ENCODE assay signal across 20 cellular contexts in genomic region chr10:61840403-61840802, GRCh38.
A peak's percentile ranks its signal among the peaks of the same experiment; 100 is the strongest.
DNase-seq lines count a peak whose midpoint lies in the region; ATAC-seq and TF ChIP-seq lines count a peak whose summit lies in the region.
"Had no signal": no experiment of that assay in that cellular context is flagged by ENCODE, and none has a peak within 500 bp of the region (broad histone marks: within the 10 kb centered on the region; RNA-seq: fewer than 3 reads in every experiment).

No MANE protein-coding gene starts in this region.

- H2AFZ ChIP-seq in OCI-LY7 (ENCODE audit: low read length) = peak overlapping the region; percentile 23; the same call in 1 of the 2 replicates
- H2AFZ ChIP-seq in mesenchymal stem cell (ENCODE audit: low read depth, low read length) = no peak overlapping the region
- H2AFZ ChIP-seq: GM23338 had no signal

- no peak overlapping the region for H2BK120ac ChIP-seq in mesenchymal stem cell (ENCODE audit: low read depth, low read length)

- H4K91ac ChIP-seq in mesenchymal stem cell (ENCODE audit: low read length) = no peak overlapping the region

- no peak for TF ChIP-seq CTCF in OCI-LY7 (conservative IDR thresholded peaks at IDR 0.05; ENCODE audit: low read length)
- TF ChIP-seq CTCF in body of pancreas (IDR thresholded peaks at IDR 0.05) = no peak
- no peak for TF ChIP-seq CTCF in transverse colon (IDR thresholded peaks at IDR 0.05)

- no peak overlapping the region for H3K18ac ChIP-seq in mesenchymal stem cell (ENCODE audit: low read depth in 1 of 2, low read length in 2 of 2)

- no peaks in the 10 kb centered on the region for H3K36me3 ChIP-seq in OCI-LY7 (ENCODE audit: insufficient read depth, low read length)
- no peaks in the 10 kb centered on the region for H3K36me3 ChIP-seq in body of pancreas (replicated peaks in 1 of 2; ENCODE audit: insufficient read depth in 1 of 2, low read depth in 2 of 2)
- H3K36me3 ChIP-seq in mesenchymal stem cell (ENCODE audit: control insufficient read depth in 1 of 2, insufficient read depth in 2 of 2, low read depth in 1 of 2, low read length in 2 of 2) = no peaks in the 10 kb centered on the region
- no peaks in the 10 kb centered on the region for H3K36me3 ChIP-seq in transverse colon
- H3K36me3 ChIP-seq: HAP-1 had no signal

- no peak overlapping the region for H3K4ac ChIP-seq in mesenchymal stem cell (ENCODE audit: low read depth in 1 of 2, low read length in 2 of 2)

- DNase-seq in OCI-LY7 (ENCODE audit: low spot score) (peak; percentile 16), body of pancreas (no peak), mesenchymal stem cell (no peak), transverse colon (no peak), right cardiac atrium (no peak), putamen (ENCODE audit: low spot score) (no peak)
- no peak for DNase-seq in effector memory CD8-positive, alpha-beta T cell
- DNase-seq: CD4-positive, CD25-positive, alpha-beta regulatory T cell; DMS 273 treated with DMSO at 0.1 percent for 48 hours; DND-41; NCI-H1417; NCI-H1694 treated with DMSO at 0.1 percent for 48 hours; NCI-H2081 treated with DMSO at 0.1 percent for 48 hours; NCI-H2171 treated with DMSO at 0.1 percent for 48 hours; NCI-H524 treated with DMSO at 0.1 percent for 48 hours; NCI-H82; Right ventricle myocardium superior had no signal

- intact Hi-C loops in OCI-LY7 (cut with micrococcal nuclease; ENCODE audit: unreplicated experiment) = no loop called here
- intact Hi-C loops in body of pancreas (cut with DNase I) = no loop called here
- intact Hi-C loops in transverse colon (cut with DNase I; ENCODE audit: low total_unique reads) = no loop called here
- intact Hi-C loops in right cardiac atrium (cut with DNase I) = no loop called here

- no peaks in the 10 kb centered on the region for H3K79me1 ChIP-seq in mesenchymal stem cell (replicated peaks; ENCODE audit: low read length, poor library complexity, severe bottlenecking)

- no peak overlapping the region for H3K27ac ChIP-seq in OCI-LY7 (ENCODE audit: low read depth, low read length, poor library complexity, severe bottlenecking)
- H3K27ac ChIP-seq in body of pancreas = peak overlapping the region in 3 of 4 donors; percentile 78 to 93 (median 87)
- no peak overlapping the region for H3K27ac ChIP-seq in mesenchymal stem cell (ENCODE audit: low read length, poor library complexity, severe bottlenecking)
- H3K27ac ChIP-seq in transverse colon = peak overlapping the region in 3 of 4 donors; percentile 18 to 61 (median 47)
- H3K27ac ChIP-seq in right cardiac atrium (ENCODE audit: low read length) = no peak overlapping the region

- peak overlapping the region; percentile 41 for H2AK5ac ChIP-seq in mesenchymal stem cell (ENCODE audit: low read length, severe bottlenecking)

- CTCF ChIA-PET in OCI-LY7 (lab: Charles Lee; ENCODE audit: unreplicated experiment) = no interaction called here

- no peak overlapping the region for H2BK12ac ChIP-seq in mesenchymal stem cell (ENCODE audit: low read length in 2 of 2)

- no peaks in the 10 kb centered on the region for H3K27me3 Mint-ChIP-seq in effector memory CD8-positive, alpha-beta T cell
- H3K27me3 Mint-ChIP-seq: CD4-positive, CD25-positive, alpha-beta regulatory T cell had no signal

- no peaks in the 10 kb centered on the region for H3K27me3 ChIP-seq in body of pancreas
- H3K27me3 ChIP-seq in mesenchymal stem cell (ENCODE audit: control insufficient read depth in 1 of 2, insufficient read depth in 1 of 2, low read length in 2 of 2) = no peaks in the 10 kb centered on the region
- no peaks in the 10 kb centered on the region for H3K27me3 ChIP-seq in transverse colon
- no peaks in the 10 kb centered on the region for H3K27me3 ChIP-seq in right cardiac atrium (ENCODE audit: control insufficient read depth, insufficient read depth)

- no peak overlapping the region for H3K27ac Mint-ChIP-seq in effector memory CD8-positive, alpha-beta T cell
- H3K27ac Mint-ChIP-seq: CD4-positive, CD25-positive, alpha-beta regulatory T cell; GM23338 had no signal

- H3K4me3 Mint-ChIP-seq in effector memory CD8-positive, alpha-beta T cell = no peak overlapping the region
- H3K4me3 Mint-ChIP-seq: CD4-positive, CD25-positive, alpha-beta regulatory T cell; GM23338 had no signal

- TF ChIP-seq EP300 in transverse colon (IDR thresholded peaks at IDR 0.05; ENCODE audit: low read depth) = no peak

- H3K4me3 ChIP-seq in OCI-LY7 (ENCODE audit: low read depth, low read length, poor library complexity, severe bottlenecking) (no peak overlapping the region), body of pancreas (no peak overlapping the region), mesenchymal stem cell (ENCODE audit: insufficient read depth in 1 of 2, low read depth in 1 of 2, low read length in 2 of 2) (no peak overlapping the region), transverse colon (no peak overlapping the region), right cardiac atrium (ENCODE audit: low read length) (no peak overlapping the region)
- H3K4me3 ChIP-seq: GM12878, GM23338, HAP-1 had no signal

- H3K36me3 Mint-ChIP-seq in effector memory CD8-positive, alpha-beta T cell (ENCODE audit: insufficient read depth) = no peaks in the 10 kb centered on the region
- H3K36me3 Mint-ChIP-seq: CD4-positive, CD25-positive, alpha-beta regulatory T cell had no signal

- H3K4me1 Mint-ChIP-seq in effector memory CD8-positive, alpha-beta T cell (ENCODE audit: low read depth in 2 of 2) = no peaks in the 10 kb centered on the region

- H3K79me2 ChIP-seq in OCI-LY7 (ENCODE audit: insufficient read depth, low read depth, low read length) = no peaks in the 10 kb centered on the region

- POLR2A ChIA-PET in OCI-LY7 (lab: Charles Lee) = no interaction called here

- no peak overlapping the region for H2BK15ac ChIP-seq in mesenchymal stem cell (ENCODE audit: low read depth, poor library complexity, severe bottlenecking)

- no peak overlapping the region for H3K23ac ChIP-seq in mesenchymal stem cell (ENCODE audit: low read length in 2 of 2)

- H3K9me3 Mint-ChIP-seq in effector memory CD8-positive, alpha-beta T cell = no peaks in the 10 kb centered on the region
- H3K9me3 Mint-ChIP-seq: CD4-positive, CD25-positive, alpha-beta regulatory T cell; GM23338 had no signal

- in situ Hi-C loops in transverse colon (cut with MboI; ENCODE audit: low pct_ligation_motif_present in 1 of 4, low pct_unique_long_range_greater_than_20kb in 1 of 4, low sequenced_read_pairs in 3 of 4) = no loop called here

- no peak for TF ChIP-seq POLR2A in body of pancreas (IDR thresholded peaks at IDR 0.05)
- no peak for TF ChIP-seq POLR2A in transverse colon (IDR thresholded peaks at IDR 0.05)

- H4K8ac ChIP-seq in mesenchymal stem cell (ENCODE audit: low read length) = no peak overlapping the region

- H2BK5ac ChIP-seq in mesenchymal stem cell (ENCODE audit: low read depth, low read length, poor library complexity, severe bottlenecking) = no peak overlapping the region

- 60 to 64% methylated on average over 4 of the region's 4 CpGs for WGBS in body of pancreas, 2 donors
- 98% methylated on average over 4 of the region's 4 CpGs for WGBS in mesenchymal stem cell
- 67 to 68% methylated on average over 4 of the region's 4 CpGs for WGBS in transverse colon (ENCODE audit: low coverage in 1 of 2), 2 donors
- WGBS in right cardiac atrium = 94% methylated on average over 4 of the region's 4 CpGs

- no peak for ATAC-seq in body of pancreas
- ATAC-seq in effector memory CD8-positive, alpha-beta T cell (replicated peaks) = no peak
- ATAC-seq in right cardiac atrium = no peak
- ATAC-seq: GM12878, GM23338 had no signal

- no peak overlapping the region for H3K14ac ChIP-seq in mesenchymal stem cell (ENCODE audit: low read length in 2 of 2)

- no peaks in the 10 kb centered on the region for H3K9me3 ChIP-seq in OCI-LY7 (ENCODE audit: low read length)
- H3K9me3 ChIP-seq in body of pancreas = no peaks in the 10 kb centered on the region
- H3K9me3 ChIP-seq in mesenchymal stem cell (ENCODE audit: control insufficient read depth, low read length) = no peaks in the 10 kb centered on the region
- no peaks in the 10 kb centered on the region for H3K9me3 ChIP-seq in transverse colon
- no peaks in the 10 kb centered on the region for H3K9me3 ChIP-seq in right cardiac atrium (ENCODE audit: control insufficient read depth, low read length)
- H3K9me3 ChIP-seq: HAP-1 had no signal

- no TSS peak for BruUV-seq in OCI-LY7 (replicated peaks; lab: Mats Ljungman, UMichigan)

- H3K4me1 ChIP-seq in OCI-LY7 (ENCODE audit: insufficient read depth, low read length, poor library complexity, severe bottlenecking) = peaks cover 7% of the 10 kb centered on the region
- peaks cover 64% of the 10 kb centered on the region for H3K4me1 ChIP-seq in body of pancreas
- H3K4me1 ChIP-seq in mesenchymal stem cell (ENCODE audit: control insufficient read depth, insufficient read depth, low read depth, low read length) = peaks cover 6% of the 10 kb centered on the region
- H3K4me1 ChIP-seq in transverse colon = peaks cover 11 to 66% (median 43%) of the 10 kb centered on the region in 4 donors
- no peaks in the 10 kb centered on the region for H3K4me1 ChIP-seq in right cardiac atrium (ENCODE audit: control insufficient read depth, insufficient read depth, low read length)

- H4K20me1 ChIP-seq in OCI-LY7 (ENCODE audit: insufficient read depth, low read length) = no peaks in the 10 kb centered on the region

- no peaks in the 10 kb centered on the region for H3K9me2 ChIP-seq in OCI-LY7 (ENCODE audit: insufficient read depth, low read length)

- H3K4me2 ChIP-seq in OCI-LY7 (ENCODE audit: low read length) (no peak overlapping the region), mesenchymal stem cell (ENCODE audit: low read length, poor library complexity, severe bottlenecking) (no peak overlapping the region)
- H3K4me2 ChIP-seq: GM23338 had no signal

- H3K9ac ChIP-seq in mesenchymal stem cell (ENCODE audit: low read length) = no peak overlapping the region

Comparison
In these comparisons a context has a peak if more than half of its experiments do, and no peak if none do; other contexts are left out.
1. H3K27ac ChIP-seq: peak in body of pancreas (3 of 4) and transverse colon (3 of 4); none in OCI-LY7 (single experiment), mesenchymal stem cell (single experiment) and right cardiac atrium (single experiment).